Comparison of ENCODE assay signal across 8 cellular contexts in the genomic region with DNA sequence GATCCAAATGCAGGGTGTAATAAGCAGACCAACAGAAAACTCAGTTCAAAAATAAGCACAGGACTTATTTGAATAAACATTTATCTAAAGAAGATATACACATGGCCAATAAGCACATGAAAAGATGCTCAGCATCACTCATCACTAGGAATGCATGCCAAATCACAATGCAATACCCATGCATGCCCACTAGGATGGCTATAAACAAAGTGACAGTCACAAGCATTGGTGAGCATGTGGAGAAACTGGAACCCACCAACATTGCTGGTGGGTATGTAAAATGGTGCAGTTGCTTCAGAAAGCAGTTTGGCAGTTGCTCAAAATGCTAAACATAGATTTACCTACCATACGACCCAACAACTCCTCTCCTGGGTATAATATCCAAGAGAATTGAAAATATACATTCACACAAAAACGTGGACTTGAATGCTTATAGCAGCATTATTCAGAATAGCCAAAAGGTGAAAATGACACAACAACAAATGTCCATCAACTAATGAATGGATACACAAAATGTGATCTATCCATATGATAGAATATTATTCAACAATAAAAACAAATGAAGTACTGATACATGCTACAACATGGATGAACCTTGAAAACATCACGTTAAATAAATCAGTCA. TPM values are rescaled to one million over a fixed set of nuclear protein-coding genes. Genes with fewer than 3 reads are reported as not detected.
DNase-seq lines count a peak whose midpoint lies in the region; ATAC-seq and TF ChIP-seq lines count a peak whose summit lies in the region.

No MANE protein-coding gene starts in this region.

- H3K4me1 ChIP-seq in right cardiac atrium (ENCODE audit: control insufficient read depth, insufficient read depth, low read length), result peaks cover 12% of the 10 kb centered on the region

- H3K36me3 Mint-ChIP-seq in T-helper 2 cell treated with Interferon-gamma antibody and Interleukin-4, amounts not matched to agents 5 μg/mL and 100 μg/mL, for 36 hours (ENCODE audit: low read depth), result peaks cover 3% of the 10 kb centered on the region

- TF ChIP-seq CTCF in 22Rv1 (IDR thresholded peaks at IDR 0.05), result peak; percentile 61
- TF ChIP-seq CTCF in GM12865 (IDR thresholded peaks at IDR 0.05; ENCODE audit: insufficient read depth, low read depth, low read length, missing control alignments), result peak; percentile 56
- TF ChIP-seq CTCF in RWPE1 (conservative IDR thresholded peaks at IDR 0.05; ENCODE audit: low read depth), result 0 out of 2 replicates have a peak, but pooled peaks have one; percentile 30

- POLR2A ChIA-PET in RWPE1 (lab: Yijun Ruan, JAX; ENCODE audit: low non-redundant PET), result no interaction called here

- ATAC-seq in right cardiac atrium (no peak), GM19452 (IDR thresholded peaks at IDR 0.05; ENCODE audit: unreplicated experiment) (no peak)

- H3K27ac ChIP-seq in 22Rv1 (no peak overlapping the region), RWPE1 (no peak overlapping the region), right cardiac atrium (ENCODE audit: low read length) (peak overlapping the region; percentile 45)

- 75% methylated on average over 3 of the region's 3 CpGs for WGBS in right cardiac atrium

- intact Hi-C loops in right cardiac atrium (cut with DNase I), result no loop called here

- DNase-seq in GM12865 (ENCODE audit: low read depth), result peak; percentile 53
- no peak for DNase-seq in RWPE1 (ENCODE audit: low spot score)
- no peak for DNase-seq in right cardiac atrium
- no peak for DNase-seq in T-helper 2 cell treated with Interferon-gamma antibody and Interleukin-4, amounts not matched to agents 5 μg/mL and 100 μg/mL, for 36 hours (ENCODE audit: low spot score)
- no peak for DNase-seq in mesenteric fat pad (ENCODE audit: low spot score)
- no peak for DNase-seq in AG20443 (ENCODE audit: low spot score)

- no peaks in the 10 kb centered on the region for H3K27me3 Mint-ChIP-seq in T-helper 2 cell treated with Interferon-gamma antibody and Interleukin-4, amounts not matched to agents 5 μg/mL and 100 μg/mL, for 36 hours (ENCODE audit: low read depth)

- no peaks in the 10 kb centered on the region for H3K27me3 ChIP-seq in right cardiac atrium (ENCODE audit: control insufficient read depth, insufficient read depth)

- H3K27ac Mint-ChIP-seq in T-helper 2 cell treated with Interferon-gamma antibody and Interleukin-4, amounts not matched to agents 5 μg/mL and 100 μg/mL, for 36 hours, result no peak overlapping the region

- CTCF ChIA-PET in RWPE1 (lab: Yijun Ruan, JAX), result no interaction called here

- peaks cover 5% of the 10 kb centered on the region for H3K4me1 Mint-ChIP-seq in T-helper 2 cell treated with Interferon-gamma antibody and Interleukin-4, amounts not matched to agents 5 μg/mL and 100 μg/mL, for 36 hours (ENCODE audit: low read depth)

- H3K4me3 ChIP-seq in GM12865 (ENCODE audit: low read depth, low read length) (no peak overlapping the region), right cardiac atrium (ENCODE audit: low read length) (no peak overlapping the region)

- no peak overlapping the region for H3K4me3 Mint-ChIP-seq in T-helper 2 cell treated with Interferon-gamma antibody and Interleukin-4, amounts not matched to agents 5 μg/mL and 100 μg/mL, for 36 hours

- no peaks in the 10 kb centered on the region for H3K9me3 Mint-ChIP-seq in T-helper 2 cell treated with Interferon-gamma antibody and Interleukin-4, amounts not matched to agents 5 μg/mL and 100 μg/mL, for 36 hours

- no peaks in the 10 kb centered on the region for H3K9me3 ChIP-seq in right cardiac atrium (ENCODE audit: control insufficient read depth, low read length)

RNA-seq across cellular contexts. Expression of a gene that starts 20.1 kb away (rescaled TPM):
- total RNA-seq in right cardiac atrium (10 to 100 TPM; 24.2 to 37.3 (median 34.1) TPM), mesenteric fat pad (20.4 TPM)
- polyA plus RNA-seq in right cardiac atrium, result 23.0 TPM

RNA-seq across cellular contexts. Expression of a gene that starts 34.6 kb away (rescaled TPM):
- total RNA-seq in right cardiac atrium, result not detected
- polyA plus RNA-seq in right cardiac atrium, result not detected
- not detected for total RNA-seq in mesenteric fat pad

RNA-seq across cellular contexts. Expression of a gene that starts 48.4 kb away (rescaled TPM):
- total RNA-seq in right cardiac atrium (10 to 100 TPM in 1 of 4 donors, 1 to 10 TPM in 3; 3.5 to 13.6 (median 3.8) TPM), mesenteric fat pad (26.5 TPM)
- 3.8 TPM for polyA plus RNA-seq in right cardiac atrium
